ENCODE assay signal across 8 cellular contexts in genomic region chr4:139978692-139979091, GRCh38.
A peak's percentile ranks its signal among the peaks of the same experiment; 100 is the strongest.
DNase-seq lines count a peak whose midpoint lies in the region; ATAC-seq lines count a peak whose summit lies in the region.

No MANE protein-coding gene starts in this region.

- peak; percentile 96 for ATAC-seq in HG02623 (IDR thresholded peaks at IDR 0.05; ENCODE audit: unreplicated experiment)
- ATAC-seq in sciatic nerve: peak; percentile 14

- peak; percentile 12 for DNase-seq in activated CD4-positive, alpha-beta T cell treated with anti-CD3 and anti-CD28 coated beads for 48 hours
- no peak for DNase-seq in activated CD4-positive, alpha-beta T cell treated with anti-CD3 and anti-CD28 coated beads for 1 hour
- peak; percentile 71 for DNase-seq in NAMALWA (ENCODE audit: low spot score)
- DNase-seq in sciatic nerve (ENCODE audit: low spot score): no peak
- DNase-seq in NCI-H2196 treated with DMSO at 0.1 percent for 48 hours (lab: John Stamatoyannopoulos, UW; ENCODE audit: unreplicated experiment): no peak
- no peak for DNase-seq in stimulated activated CD8-positive, alpha-beta memory T cell treated with anti-CD3 and anti-CD28 coated beads, Interleukin-4, amount 100 ng/mL, for 48 hours
- no peak for DNase-seq in DMS 273 (lab: John Stamatoyannopoulos, UW; ENCODE audit: unreplicated experiment)

- intact Hi-C loops in sciatic nerve (cut with DNase I): loop anchor here (1.0 kb wide), 1 partner anchor 30 kb away; no protein-coding TSS in a partner anchor

Comparison
In these comparisons a context has a peak if more than half of its experiments do, and no peak if none do; other contexts are left out.
1. DNase-seq: peak in activated CD4-positive, alpha-beta T cell treated with anti-CD3 and anti-CD28 coated beads for 48 hours (single experiment) and NAMALWA (single experiment); none in activated CD4-positive, alpha-beta T cell treated with anti-CD3 and anti-CD28 coated beads for 1 hour (single experiment), sciatic nerve (single experiment), NCI-H2196 treated with DMSO at 0.1 percent for 48 hours (single experiment), stimulated activated CD8-positive, alpha-beta memory T cell treated with anti-CD3 and anti-CD28 coated beads, Interleukin-4, amount 100 ng/mL, for 48 hours (single experiment) and DMS 273 (single experiment).